8 cellular contexts compared by ENCODE assay signal in genomic region chr10:14952851-14953451, GRCh38. TPM values are rescaled to one million over a fixed set of nuclear protein-coding genes. Genes with fewer than 3 reads are reported as not detected.
A peak's percentile ranks its signal among the peaks of the same experiment; 100 is the strongest.
DNase-seq lines count a peak whose midpoint lies in the region; ATAC-seq and TF ChIP-seq lines count a peak whose summit lies in the region.

No MANE protein-coding gene starts in this region.

- H3K9me3 Mint-ChIP-seq in nephron progenitor cell = peaks cover 2% of the 10 kb centered on the region

- DNase-seq in EH (ENCODE audit: low read depth) (peak; percentile 25), NCI-H146 treated with DMSO at 0.1 percent for 48 hours (lab: John Stamatoyannopoulos, UW; ENCODE audit: unreplicated experiment) (peak; percentile 79), dermis blood vessel endothelial cell (peak; percentile 38), nephron progenitor cell (no peak), posterior vena cava (ENCODE audit: low spot score) (no peak), left lobe of liver (ENCODE audit: low spot score) (no peak)

- no peak for TF ChIP-seq CTCF in nephron progenitor cell (IDR thresholded peaks at IDR 0.05)

- H3K4me3 Mint-ChIP-seq in nephron progenitor cell = peak overlapping the region; percentile 93

- ATAC-seq in HG03469 (IDR thresholded peaks at IDR 0.05; ENCODE audit: unreplicated experiment) (no peak), HG03095 (IDR thresholded peaks at IDR 0.05; ENCODE audit: unreplicated experiment) (no peak), left lobe of liver (no peak)

- peak overlapping the region; percentile 74 for H3K27ac Mint-ChIP-seq in nephron progenitor cell

- peaks cover 36% of the 10 kb centered on the region for H3K4me1 Mint-ChIP-seq in nephron progenitor cell

- peaks cover 4% of the 10 kb centered on the region for H3K36me3 Mint-ChIP-seq in nephron progenitor cell (ENCODE audit: low read depth)

- no peaks in the 10 kb centered on the region for H3K27me3 Mint-ChIP-seq in nephron progenitor cell (ENCODE audit: low read depth, poor library complexity)

- intact Hi-C loops in posterior vena cava (cut with DNase I) = loop anchor here (5.0 to 10.0 kb wide), 2 partner anchors 144 to 152 kb away; partner anchors contain the start of gene RPP38 (in 1 of the 2)

RNA-seq across cellular contexts. Expression of gene DCLRE1C, which starts 0.9 kb away (rescaled TPM):
- 8.8 and 11.6 TPM in 2 replicates for total RNA-seq in dermis blood vessel endothelial cell
- 10 to 100 TPM in 1 of 2 donors, 1 to 10 TPM in 1; 8.7 to 12.0 TPM for total RNA-seq in posterior vena cava
- total RNA-seq in left lobe of liver = 1.7 TPM

RNA-seq across cellular contexts. Expression of gene MEIG1, which starts 6.2 kb away (rescaled TPM):
- total RNA-seq in dermis blood vessel endothelial cell (not detected in 2 replicates), posterior vena cava (not detected), left lobe of liver (not detected)

Comparison
In these comparisons a context has a peak if more than half of its experiments do, and no peak if none do; other contexts are left out.
1. DNase-seq: peak in EH (single experiment), NCI-H146 treated with DMSO at 0.1 percent for 48 hours (single experiment) and dermis blood vessel endothelial cell (single experiment); none in nephron progenitor cell (single experiment), posterior vena cava (single experiment) and left lobe of liver (single experiment).